Comparison of ENCODE assay signal across 9 cellular contexts in the genomic region with DNA sequence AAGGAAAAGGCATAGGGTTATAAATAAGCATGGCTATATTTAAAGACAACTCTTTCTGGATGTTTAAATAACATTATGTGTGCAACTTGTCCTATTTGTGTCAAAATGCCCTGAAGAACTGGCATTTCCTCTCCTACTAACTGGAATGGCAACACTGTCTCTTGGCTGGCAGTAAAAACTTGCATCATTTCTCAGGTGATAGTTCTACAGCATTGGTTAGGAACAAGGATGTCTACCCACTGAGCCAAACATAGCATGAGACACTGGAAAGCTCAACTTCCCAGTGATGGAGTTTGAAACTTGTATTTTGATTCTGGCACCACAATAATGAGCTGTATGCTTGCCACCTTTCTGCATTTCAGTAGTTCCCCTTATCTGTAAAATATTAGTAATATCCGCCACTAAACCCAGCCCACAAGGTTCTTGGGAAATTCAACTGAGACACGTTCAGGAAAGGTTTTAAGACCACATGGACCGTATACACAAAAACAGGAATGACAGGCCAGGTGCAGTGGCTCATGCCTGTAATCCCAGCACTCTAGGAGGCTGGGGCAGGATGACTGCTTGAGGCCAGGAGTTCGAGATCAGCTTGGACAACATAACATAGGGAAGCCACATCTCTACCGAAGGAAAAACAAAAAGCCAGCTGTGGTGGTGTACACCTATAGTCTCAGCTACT. TPM values are rescaled to one million over a fixed set of nuclear protein-coding genes. Genes with fewer than 3 reads are reported as not detected.
A peak's percentile ranks its signal among the peaks of the same experiment; 100 is the strongest.
DNase-seq lines count a peak whose midpoint lies in the region; ATAC-seq, FAIRE-seq and TF ChIP-seq lines count a peak whose summit lies in the region.
"Had no signal": no experiment of that assay in that cellular context is flagged by ENCODE, and none has a peak within 500 bp of the region (broad histone marks: within the 10 kb centered on the region; RNA-seq: fewer than 3 reads in every experiment).

No MANE protein-coding gene starts in this region.

- H3K4me3 ChIP-seq in fibroblast of pulmonary artery (replicated peaks; ENCODE audit: low read depth, low read length) (peak overlapping the region; percentile 88), skeletal muscle cell (ENCODE audit: low read depth, low read length) (peak overlapping the region; percentile 68)
- H3K4me3 ChIP-seq: SJSA1 had no signal

- FAIRE-seq in GM12892 (lab: Jason Lieb, UNC): no peak

- H3K4me1 Mint-ChIP-seq in activated CD8-positive, alpha-beta T cell treated with anti-CD3 and anti-CD28 coated beads for 36 hours (ENCODE audit: low read depth): peaks cover 77% of the 10 kb centered on the region

- H3K36me3 Mint-ChIP-seq in activated CD8-positive, alpha-beta T cell treated with anti-CD3 and anti-CD28 coated beads for 36 hours (ENCODE audit: low read depth): peaks cover 92% of the 10 kb centered on the region

- CTCF ChIA-PET in activated CD8-positive, alpha-beta T cell treated with anti-CD3 and anti-CD28 coated beads for 36 hours (lab: Charles Lee): interaction anchor here (1.1 kb wide), 1 partner anchor 157 kb away, joined by 3 read pairs; no protein-coding TSS in a partner anchor

- no peak for TF ChIP-seq CTCF in activated CD8-positive, alpha-beta T cell treated with anti-CD3 and anti-CD28 coated beads for 36 hours (IDR thresholded peaks at IDR 0.05)
- no peak for TF ChIP-seq CTCF in fibroblast of pulmonary artery (IDR thresholded peaks at IDR 0.05; ENCODE audit: low read length, missing control alignments)
- no peak for TF ChIP-seq CTCF in GM10266 (IDR thresholded peaks at IDR 0.05; ENCODE audit: control insufficient read depth, insufficient read depth, low read depth, missing control alignments)

- POLR2A ChIA-PET in activated CD8-positive, alpha-beta T cell treated with anti-CD3 and anti-CD28 coated beads for 36 hours (lab: Charles Lee): interaction anchor here (0.8 to 8.2 kb wide), 11 partner anchors 8 to 179 kb away, joined by 3 to 98 read pairs (median 5); partner anchors contain the start of gene SLC38A1

- H3K27me3 Mint-ChIP-seq in activated CD8-positive, alpha-beta T cell treated with anti-CD3 and anti-CD28 coated beads for 36 hours: peaks cover 4% of the 10 kb centered on the region

- no peaks in the 10 kb centered on the region for H3K9me3 Mint-ChIP-seq in activated CD8-positive, alpha-beta T cell treated with anti-CD3 and anti-CD28 coated beads for 36 hours

- peak overlapping the region; percentile 96 for H3K4me3 Mint-ChIP-seq in activated CD8-positive, alpha-beta T cell treated with anti-CD3 and anti-CD28 coated beads for 36 hours

- DNase-seq in GM12892 (ENCODE audit: insufficient read length): no peak
- no peak for DNase-seq in activated CD8-positive, alpha-beta T cell treated with anti-CD3 and anti-CD28 coated beads for 36 hours
- DNase-seq in fibroblast of pulmonary artery (ENCODE audit: low read depth): peak; percentile 70
- DNase-seq in skeletal muscle cell (ENCODE audit: low read depth): no peak
- no peak for DNase-seq in GM10266 (ENCODE audit: extremely low spot score)
- no peak for DNase-seq in SHP77 treated with DMSO at 0.1 percent for 48 hours (lab: John Stamatoyannopoulos, UW)
- DNase-seq in hypothalamus (lab: John Stamatoyannopoulos, UW): no peak
- DNase-seq in NOMO-1 (lab: John Stamatoyannopoulos, UW; ENCODE audit: unreplicated experiment in 2 of 2): no peak

- intact Hi-C loops in activated CD8-positive, alpha-beta T cell treated with anti-CD3 and anti-CD28 coated beads for 36 hours (cut with micrococcal nuclease): no loop called here

- 0 out of 2 replicates have a peak, but pooled peaks have one; percentile 35 for TF ChIP-seq POLR2A in GM12892 (IDR thresholded peaks at IDR 0.05; ENCODE audit: low read depth, low read length)

- no peak for ATAC-seq in activated CD8-positive, alpha-beta T cell treated with anti-CD3 and anti-CD28 coated beads for 36 hours

- peak overlapping the region; percentile 99 for H3K27ac Mint-ChIP-seq in activated CD8-positive, alpha-beta T cell treated with anti-CD3 and anti-CD28 coated beads for 36 hours

RNA-seq across cellular contexts. Expression of gene SLC38A2, which starts 5.1 kb away (rescaled TPM):
- polyA plus RNA-seq in GM12892 (2012; ENCODE audit: missing spikeins): 47.2 TPM
- 100 to 1,000 TPM; 216 to 219 TPM for total RNA-seq in activated CD8-positive, alpha-beta T cell treated with anti-CD3 and anti-CD28 coated beads for 36 hours
